In the genomic region with DNA sequence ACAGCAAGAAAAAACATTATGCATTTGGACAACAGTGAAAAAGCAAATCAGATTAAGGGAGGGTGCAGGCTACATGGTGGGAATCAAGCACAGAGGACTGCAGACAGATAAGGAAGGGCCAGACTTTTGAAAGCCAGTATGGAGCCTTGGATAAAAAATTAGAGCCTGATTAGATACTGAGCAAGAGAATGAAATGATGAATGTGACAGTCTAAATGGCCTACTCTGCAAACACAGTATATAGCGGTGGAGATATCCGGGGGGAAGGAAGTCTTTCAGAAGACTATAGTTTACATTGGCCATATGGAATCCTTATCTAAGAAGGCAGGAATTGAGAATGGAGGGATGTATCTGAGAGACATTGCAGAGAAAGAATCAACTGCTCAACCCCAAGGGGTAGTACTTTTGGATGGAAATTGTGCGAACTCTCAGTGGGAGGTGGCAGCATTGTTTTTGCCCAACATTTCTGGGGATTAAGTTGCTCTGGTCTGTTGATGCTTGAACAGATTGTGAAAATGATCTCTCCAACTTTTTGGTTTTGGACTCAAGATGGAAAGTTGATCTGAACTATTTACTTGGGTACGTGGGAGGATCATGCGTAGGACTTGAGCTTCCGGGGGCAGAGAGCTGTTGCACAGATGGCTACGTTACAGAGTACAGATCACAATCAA, we compare ENCODE assay signal across 26 cellular contexts.
"Had no signal": no experiment of that assay in that cellular context is flagged by ENCODE, and none has a peak within 500 bp of the region (broad histone marks: within the 10 kb centered on the region; RNA-seq: fewer than 3 reads in every experiment).

No MANE protein-coding gene starts in this region.

- H3K9me3 ChIP-seq: esophagus muscularis mucosa, gastroesophageal sphincter, mucosa of descending colon, neutrophil, psoas muscle, spleen, thoracic aorta, transverse colon had no signal

- H3K4me3 ChIP-seq: dorsolateral prefrontal cortex, esophagus muscularis mucosa, gastroesophageal sphincter, mucosa of descending colon, psoas muscle, spleen, thoracic aorta, transverse colon had no signal

- H3K4me1 ChIP-seq: esophagus muscularis mucosa, gastroesophageal sphincter, psoas muscle, spleen, transverse colon had no signal

- H3K27ac ChIP-seq: epithelial cell of prostate, esophagus muscularis mucosa, gastroesophageal sphincter, neutrophil, psoas muscle, spleen, thoracic aorta, transverse colon had no signal

- H3K36me3 ChIP-seq: esophagus muscularis mucosa, gastroesophageal sphincter, neutrophil, spleen, thoracic aorta, transverse colon had no signal

- DNase-seq: cortex of kidney; effector CD8-positive, alpha-beta T cell; foreskin fibroblast; glutamatergic neuron; immature natural killer cell; kidney; left cardiac atrium; left ventricle myocardium superior; mucosa of descending colon; naive thymus-derived CD8-positive, alpha-beta T cell; psoas muscle; retina; spleen; stimulated activated CD4-positive, alpha-beta T cell treated with anti-CD3 and anti-CD28 coated beads, Interleukin-15, amount 100 ng/mL, for 24 hours; stimulated activated CD4-positive, alpha-beta T cell treated with anti-CD3 and anti-CD28 coated beads, Interleukin-1b, Interleukin-23, amount 100 ng/mL, for 48 hours; stimulated activated CD4-positive, alpha-beta T cell treated with anti-CD3 and anti-CD28 coated beads, Interleukin-4, amount 100 ng/mL, for 24 hours; stimulated activated naive B cell treated with anti-CD40 and anti-IgM and Interleukin-4, amounts not matched to agents 10 μg/mL and 1 μg/mL and 100 μg/mL, for 72 hours; stimulated activated naive CD8-positive, alpha-beta T cell treated with anti-CD3 and anti-CD28 coated beads, Interleukin-15, amount 100 ng/mL, for 72 hours; transverse colon had no signal

- ATAC-seq: gastroesophageal sphincter; left cardiac atrium; left ventricle myocardium superior; mucosa of descending colon; naive thymus-derived CD8-positive, alpha-beta T cell; psoas muscle; sciatic nerve; stimulated activated naive B cell treated with anti-CD40 and anti-IgM and Interleukin-4, amounts not matched to agents 10 μg/mL and 1 μg/mL and 100 μg/mL, for 72 hours; stimulated activated naive CD8-positive, alpha-beta T cell treated with anti-CD3 and anti-CD28 coated beads, Interleukin-15, amount 100 ng/mL, for 72 hours had no signal

- H3K27me3 ChIP-seq: dorsolateral prefrontal cortex, esophagus muscularis mucosa, gastroesophageal sphincter, transverse colon had no signal
